Comparison of ENCODE assay signal across 11 cellular contexts in the genomic region with DNA sequence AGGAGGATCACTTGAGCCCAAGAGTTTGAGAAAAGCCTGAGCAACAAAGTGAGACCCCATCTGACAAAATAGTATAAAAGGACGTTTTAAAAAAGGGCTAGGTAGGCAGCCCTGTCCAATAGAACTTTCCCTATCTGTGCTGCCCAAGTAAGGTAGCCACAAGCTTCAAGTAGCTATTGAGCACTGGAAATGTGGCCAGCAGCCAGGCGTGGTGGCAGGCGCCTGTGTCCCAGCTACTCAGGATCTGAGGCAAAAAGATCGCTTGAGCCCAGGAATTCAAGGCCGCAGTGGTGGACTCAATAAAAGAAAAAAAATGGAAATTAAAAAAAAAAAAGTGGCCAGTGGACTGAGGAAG. TPM values are rescaled to one million over a fixed set of nuclear protein-coding genes. Genes with fewer than 3 reads are reported as not detected.
DNase-seq lines count a peak whose midpoint lies in the region; ATAC-seq, FAIRE-seq and TF ChIP-seq lines count a peak whose summit lies in the region.
"Had no signal": no experiment of that assay in that cellular context is flagged by ENCODE, and none has a peak within 500 bp of the region (broad histone marks: within the 10 kb centered on the region; RNA-seq: fewer than 3 reads in every experiment).

No MANE protein-coding gene starts in this region.

- no peak for TF ChIP-seq CTCF in GM12878 (IDR thresholded peaks at IDR 0.05 in 2 of 3, conservative IDR thresholded peaks at IDR 0.05 in 1 of 3; ENCODE audit: control insufficient read depth in 2 of 3, extremely low read depth in 1 of 3, insufficient read depth in 1 of 3, low read depth in 3 of 3, low read length in 3 of 3)
- no peak for TF ChIP-seq CTCF in prostate gland (IDR thresholded peaks at IDR 0.05)

- POLR2A ChIA-PET in GM12878 (lab: Charles Lee): interaction anchor here (0.6 to 1.8 kb wide), 2 partner anchors 24 to 27 kb away, joined by 3 to 9 read pairs; a partner anchor contains a TSS

- no peak for FAIRE-seq in GM12878 (lab: Jason Lieb, UNC)

- no peaks in the 10 kb centered on the region for H4K20me1 ChIP-seq in GM12878 (ENCODE audit: control insufficient read depth, insufficient read depth)

- RAD21 ChIA-PET in GM12878 (lab: Charles Lee; ENCODE audit: unreplicated experiment): interaction anchor here (2.5 kb wide), 1 partner anchor 26 kb away, joined by 18 read pairs; a partner anchor contains a TSS

- H3K4me2 ChIP-seq in GM12878 (ENCODE audit: control insufficient read depth, insufficient read depth): peak overlapping the region; percentile 97
- no peak overlapping the region for H3K4me2 ChIP-seq in neuronal stem cell (ENCODE audit: insufficient read depth, low read length, poor library complexity, severe bottlenecking)

- no peak overlapping the region for H3K9ac ChIP-seq in HUES64 (ENCODE audit: low read depth, low read length)
- no peak overlapping the region for H3K9ac ChIP-seq in GM12878 (ENCODE audit: control insufficient read depth, insufficient read depth, low read length)
- no peak overlapping the region for H3K9ac ChIP-seq in neuronal stem cell (ENCODE audit: low read depth, low read length, poor library complexity)

- no peak overlapping the region for H3K14ac ChIP-seq in neuronal stem cell (ENCODE audit: low read length)

- no peak overlapping the region for H2BK15ac ChIP-seq in neuronal stem cell (ENCODE audit: low read length)

- H4K8ac ChIP-seq in neuronal stem cell (ENCODE audit: low read depth, low read length): no peak overlapping the region

- no peak for TF ChIP-seq EP300 in GM12878 (IDR thresholded peaks at IDR 0.05; ENCODE audit: borderline replicate concordance in 1 of 2, control insufficient read depth in 1 of 2, low read depth in 2 of 2, low read length in 2 of 2)

- TF ChIP-seq POLR2A in GM12878 (IDR thresholded peaks at IDR 0.05; ENCODE audit: low read depth, low read length): no peak
- no peak for TF ChIP-seq POLR2A in prostate gland (IDR thresholded peaks at IDR 0.05)

- intact Hi-C loops in GM12878 (cut with micrococcal nuclease; ENCODE audit: unreplicated experiment): loop anchor here (2.0 kb wide), 1 partner anchor 27 kb away; a partner anchor contains a TSS
- intact Hi-C loops in prostate gland (cut with DNase I): no loop called here

- H2BK12ac ChIP-seq in neuronal stem cell (ENCODE audit: low read length): no peak overlapping the region

- H3K4ac ChIP-seq in neuronal stem cell (ENCODE audit: low read length): no peak overlapping the region

- H3K4me1 ChIP-seq in HUES64 (ENCODE audit: insufficient read depth, low read length) (peaks cover 22% of the 10 kb centered on the region), GM12878 (ENCODE audit: control insufficient read depth, insufficient read depth, low read length) (no peaks in the 10 kb centered on the region; the same call in none of the 2 replicates), neuronal stem cell (ENCODE audit: control insufficient read depth in 2 of 2, insufficient read depth in 1 of 2, low read depth in 1 of 2, low read length in 2 of 2) (peaks cover 4 to 15% of the 10 kb centered on the region in 2 donors), prostate gland (replicated peaks) (peaks cover 3% of the 10 kb centered on the region)

- ATAC-seq in GM12878 (no peak), HG03342 (IDR thresholded peaks at IDR 0.05; ENCODE audit: unreplicated experiment) (no peak), GM21737 (IDR thresholded peaks at IDR 0.05; ENCODE audit: unreplicated experiment) (no peak)

- H3K79me1 ChIP-seq in neuronal stem cell (ENCODE audit: low read depth, low read length): no peaks in the 10 kb centered on the region

- 89% methylated on average over 5 of the region's 5 CpGs for WGBS in HUES64
- WGBS in GM12878 (ENCODE audit: insufficient coverage, insufficient replicate concordance, low lambda C conversion rate, missing lambda C conversion rate): 86% methylated on average over 5 of the region's 5 CpGs
- WGBS in neuronal stem cell (ENCODE audit: extremely low coverage in 2 of 2, insufficient read length in 2 of 2, insufficient replicate concordance in 1 of 2), 2 donors: no CpG with 5 or more reads among the region's 5 CpGs
- 89% methylated on average over 5 of the region's 5 CpGs for WGBS in prostate gland

- H2AFZ ChIP-seq in GM12878 (ENCODE audit: control insufficient read depth, low read depth, low read length) (no peak overlapping the region), neuronal stem cell (ENCODE audit: low read length) (no peak overlapping the region)

- peaks cover 20% of the 10 kb centered on the region for H3K79me2 ChIP-seq in GM12878 (ENCODE audit: control insufficient read depth, insufficient read depth, low read length)

- H2AK5ac ChIP-seq in neuronal stem cell (ENCODE audit: low read depth, low read length): no peak overlapping the region

- SMC1A ChIA-PET in GM12878 (lab: Charles Lee; ENCODE audit: uncharacterized antibody, unreplicated experiment): interaction anchor here (0.7 to 8.3 kb wide), 4 partner anchors 19 to 548 kb away, joined by 3 to 47 read pairs (median 3); a partner anchor contains a TSS

- H3K27me3 ChIP-seq in HUES64 (ENCODE audit: insufficient read depth, low read length) (no peaks in the 10 kb centered on the region), GM12878 (replicated peaks in 1 of 2; ENCODE audit: control insufficient read depth in 2 of 2, insufficient read depth in 2 of 2, low read length in 1 of 2) (no peaks in the 10 kb centered on the region), neuronal stem cell (ENCODE audit: control insufficient read depth in 3 of 3, insufficient read depth in 3 of 3, low read depth in 1 of 3, low read length in 3 of 3) (no peaks in the 10 kb centered on the region), prostate gland (replicated peaks; ENCODE audit: insufficient read depth) (no peaks in the 10 kb centered on the region)

- H2BK5ac ChIP-seq in neuronal stem cell (ENCODE audit: low read length): peak overlapping the region; percentile 21

- H3K36me3 ChIP-seq in HUES64 (ENCODE audit: insufficient read depth, low read length) (no peaks in the 10 kb centered on the region), GM12878 (ENCODE audit: control insufficient read depth in 2 of 2, insufficient read depth in 2 of 2, low read length in 1 of 2) (no peaks in the 10 kb centered on the region), neuronal stem cell (replicated peaks in 1 of 2; ENCODE audit: control insufficient read depth in 2 of 2, insufficient read depth in 2 of 2, low read length in 2 of 2) (no peaks in the 10 kb centered on the region), prostate gland (no peaks in the 10 kb centered on the region)

- H3K18ac ChIP-seq in neuronal stem cell (ENCODE audit: low read length): peak overlapping the region; percentile 84

- BruUV-seq in GM12878 (replicated peaks; lab: Mats Ljungman, UMichigan): no TSS peak

- DNase-seq in Caki2 (ENCODE audit: low read depth) (peak; percentile 39), GM12878 (ENCODE audit: low read depth, low spot score) (no peak), neuronal stem cell (ENCODE audit: low spot score) (no peak), prostate gland (ENCODE audit: low spot score) (no peak), GM19238 (ENCODE audit: insufficient read length, low spot score) (no peak)
- DNase-seq: dermis blood vessel endothelial cell; naive B cell; stimulated activated naive CD4-positive, alpha-beta T cell had no signal

- no peak for TF ChIP-seq RAD21 in GM12878 (IDR thresholded peaks at IDR 0.05; ENCODE audit: insufficient read depth, low read depth, low read length)

- H4K91ac ChIP-seq in neuronal stem cell (ENCODE audit: low read depth, low read length, poor library complexity): no peak overlapping the region

- H3K4me3 ChIP-seq in HUES64 (ENCODE audit: low read length) (no peak overlapping the region), GM12878 (peak overlapping the region; percentile 78; the same call in 1 of the 2 replicates), neuronal stem cell (ENCODE audit: low read length in 2 of 2) (no peak overlapping the region), prostate gland (no peak overlapping the region)

- in situ Hi-C loops in Caki2 (cut with HindIII; ENCODE audit: low pct_unique_long_range_greater_than_20kb, low sequenced_read_pairs) (no loop called here), GM12878 (cut with MboI) (no loop called here)

- CTCF ChIA-PET in GM12878 (lab: Yijun Ruan, JAX): interaction anchor here (0.9 to 8.2 kb wide), 3 partner anchors 17 to 332 kb away, joined by 3 to 68 read pairs (median 42); a partner anchor contains a TSS

- peak overlapping the region; percentile 29 for H2BK120ac ChIP-seq in neuronal stem cell (ENCODE audit: low read depth, low read length)

- H3K9me3 ChIP-seq in HUES64 (ENCODE audit: insufficient read depth, low read depth, low read length) (no peaks in the 10 kb centered on the region), GM12878 (replicated peaks; ENCODE audit: control insufficient read depth, insufficient read depth, low read length) (no peaks in the 10 kb centered on the region; the same call in 2 of the 3 replicates), neuronal stem cell (replicated peaks in 1 of 2; ENCODE audit: control insufficient read depth in 2 of 2, insufficient read depth in 1 of 2, low read depth in 1 of 2, low read length in 2 of 2) (no peaks in the 10 kb centered on the region), prostate gland (no peaks in the 10 kb centered on the region)

- H3K23ac ChIP-seq in neuronal stem cell (ENCODE audit: low read depth, low read length, poor library complexity): no peak overlapping the region

- H3K27ac ChIP-seq in HUES64 (ENCODE audit: low read depth, low read length): peak overlapping the region; percentile 94; the same call in 1 of the 2 replicates
- no peak overlapping the region; the same call in 1 of the 2 replicates for H3K27ac ChIP-seq in GM12878 (ENCODE audit: control insufficient read depth, insufficient read depth)
- peak overlapping the region; percentile 4 for H3K27ac ChIP-seq in neuronal stem cell (replicated peaks; ENCODE audit: low read length)
- H3K27ac ChIP-seq in prostate gland: peak overlapping the region in 1 of 2 donors; percentile 57

RNA-seq across cellular contexts. Expression of a gene that starts 1.5 kb away (rescaled TPM):
- 3,594 and 3,651 TPM in 2 replicates for total RNA-seq in Caki2 (2014; rRNA removed; shearing (Covaris generic); ENCODE audit: low replicate concordance)
- 90.4 TPM for polyA plus RNA-seq in HUES64 (2013, experiment 1 of 2)
- polyA plus RNA-seq in HUES64 (2013, experiment 2 of 2): 74.4 TPM
- total RNA-seq in GM12878 (2013; cell fraction: nucleolus; rRNA removed): 2.5 and 2.7 TPM in 2 replicates
- total RNA-seq in GM12878 (2014; rRNA removed) (24.6 and 26.4 TPM in 2 replicates), GM12878 (2014; rRNA removed; fragmentation: Illumina TruSeq; extraction: Trizol) (27.6 and 33.4 TPM in 2 replicates), GM12878 (2021) (24.0 and 25.0 TPM in 2 replicates), prostate gland (10 to 100 TPM; 25.2 to 43.9 TPM)
- polyA plus RNA-seq in GM12878 (2011; ENCODE audit: low read depth): 15.3 TPM
- polyA plus RNA-seq in GM12878 (2011; rRNA removed) (29.0 and 34.1 TPM in 2 replicates), GM12878 (2014; fragmentation: Illumina TruSeq; extraction: Trizol) (25.5 and 35.9 TPM in 2 replicates), GM12878 (2014; fragmentation: Nextera tagmentation; extraction: Ambion mirVana) (10 to 100 TPM; 35.2 to 40.0 TPM), GM12878 (2014; rRNA removed) (25.0 and 26.0 TPM in 2 replicates), GM12878 (2016; fragmentation: Nextera tagmentation; extraction: Ambion mirVana) (10 to 100 TPM; 82.4 to 84.9 TPM)
- 32.2 and 35.7 TPM in 2 replicates for polyA plus RNA-seq in GM12878 (2011; cell fraction: cytosol; rRNA removed)
- 10.9 and 14.9 TPM in 2 replicates for polyA plus RNA-seq in GM12878 (2011; cell fraction: nucleus; rRNA removed)
- 14.0 and 15.3 TPM in 2 replicates for polyA plus RNA-seq in GM12878 (2012)
- polyA minus RNA-seq in GM12878 (2011; rRNA and poly(A)+ RNA removed): 15.7 and 18.5 TPM in 2 replicates
- polyA minus RNA-seq in GM12878 (2011; cell fraction: cytosol; rRNA and poly(A)+ RNA removed): 7.1 and 9.1 TPM in 2 replicates
- 2.4 and 2.7 TPM in 2 replicates for polyA minus RNA-seq in GM12878 (2011; cell fraction: nucleus; rRNA and poly(A)+ RNA removed)
- polyA plus RNA-seq in neuronal stem cell (2013, experiment 1 of 2): 12.2 TPM
- 11.4 TPM for polyA plus RNA-seq in neuronal stem cell (2013, experiment 2 of 2)

RNA-seq across cellular contexts. Expression of a gene that starts 26.8 kb away (rescaled TPM):
- 116 and 142 TPM in 2 replicates for total RNA-seq in Caki2 (2014; rRNA removed; shearing (Covaris generic); ENCODE audit: low replicate concordance)
- polyA plus RNA-seq in HUES64 (2013, experiment 1 of 2): 64.9 TPM
- polyA plus RNA-seq in HUES64 (2013, experiment 2 of 2): 62.8 TPM
- total RNA-seq in GM12878 (2013; cell fraction: nucleolus; rRNA removed): 31.1 and 34.0 TPM in 2 replicates
- total RNA-seq in GM12878 (2014; rRNA removed) (55.6 and 64.0 TPM in 2 replicates), GM12878 (2014; rRNA removed; fragmentation: Illumina TruSeq; extraction: Trizol) (67.0 and 68.6 TPM in 2 replicates), GM12878 (2021) (93.1 and 97.9 TPM in 2 replicates), prostate gland (10 to 100 TPM; 29.8 to 44.1 TPM)
- polyA plus RNA-seq in GM12878 (2011; ENCODE audit: low read depth): 49.2 TPM
- polyA plus RNA-seq in GM12878 (2011; rRNA removed) (86.4 and 112 TPM in 2 replicates), GM12878 (2014; fragmentation: Illumina TruSeq; extraction: Trizol) (51.1 and 87.9 TPM in 2 replicates), GM12878 (2014; fragmentation: Nextera tagmentation; extraction: Ambion mirVana) (10 to 100 TPM; 31.1 to 44.0 TPM), GM12878 (2014; rRNA removed) (117 and 121 TPM in 2 replicates), GM12878 (2016; fragmentation: Nextera tagmentation; extraction: Ambion mirVana) (10 to 100 TPM; 76.9 to 79.1 TPM)
- polyA plus RNA-seq in GM12878 (2011; cell fraction: cytosol; rRNA removed): 167 and 168 TPM in 2 replicates
- polyA plus RNA-seq in GM12878 (2011; cell fraction: nucleus; rRNA removed): 89.6 and 97.2 TPM in 2 replicates
- polyA plus RNA-seq in GM12878 (2012): 101 and 107 TPM in 2 replicates
- polyA minus RNA-seq in GM12878 (2011; rRNA and poly(A)+ RNA removed): 86.5 and 139 TPM in 2 replicates
- 47.7 and 51.3 TPM in 2 replicates for polyA minus RNA-seq in GM12878 (2011; cell fraction: cytosol; rRNA and poly(A)+ RNA removed)
- polyA minus RNA-seq in GM12878 (2011; cell fraction: nucleus; rRNA and poly(A)+ RNA removed): 32.5 and 54.4 TPM in 2 replicates
- polyA plus RNA-seq in neuronal stem cell (2013, experiment 1 of 2): 61.5 TPM
- polyA plus RNA-seq in neuronal stem cell (2013, experiment 2 of 2): 60.0 TPM

RNA-seq across cellular contexts. Expression of a gene that starts 34.2 kb away (rescaled TPM):
- 16.8 and 17.5 TPM in 2 replicates for total RNA-seq in Caki2 (2014; rRNA removed; shearing (Covaris generic); ENCODE audit: low replicate concordance)
- polyA plus RNA-seq in HUES64 (2013, experiment 1 of 2): 26.4 TPM
- polyA plus RNA-seq in HUES64 (2013, experiment 2 of 2): 21.9 TPM
- total RNA-seq in GM12878 (2013; cell fraction: nucleolus; rRNA removed): 58.8 and 64.9 TPM in 2 replicates
- total RNA-seq in GM12878 (2014; rRNA removed) (22.5 and 27.3 TPM in 2 replicates), GM12878 (2014; rRNA removed; fragmentation: Illumina TruSeq; extraction: Trizol) (16.9 and 20.3 TPM in 2 replicates), GM12878 (2021) (40.4 and 47.0 TPM in 2 replicates), prostate gland (10 to 100 TPM; 30.9 to 66.3 TPM)
- polyA plus RNA-seq in GM12878 (2011; ENCODE audit: low read depth): 9.8 TPM
- polyA plus RNA-seq in GM12878 (2011; rRNA removed) (5.0 and 8.6 TPM in 2 replicates), GM12878 (2014; fragmentation: Illumina TruSeq; extraction: Trizol) (27.4 and 33.7 TPM in 2 replicates), GM12878 (2014; fragmentation: Nextera tagmentation; extraction: Ambion mirVana) (1 to 10 TPM; 2.8 to 2.9 TPM), GM12878 (2014; rRNA removed) (18.5 and 21.6 TPM in 2 replicates), GM12878 (2016; fragmentation: Nextera tagmentation; extraction: Ambion mirVana) (10 to 100 TPM; 29.8 to 31.4 TPM)
- polyA plus RNA-seq in GM12878 (2011; cell fraction: cytosol; rRNA removed): 9.9 and 15.0 TPM in 2 replicates
- polyA plus RNA-seq in GM12878 (2011; cell fraction: nucleus; rRNA removed): 29.9 and 49.2 TPM in 2 replicates
- 17.6 and 19.3 TPM in 2 replicates for polyA plus RNA-seq in GM12878 (2012)
- 11.6 and 15.1 TPM in 2 replicates for polyA minus RNA-seq in GM12878 (2011; rRNA and poly(A)+ RNA removed)
- polyA minus RNA-seq in GM12878 (2011; cell fraction: cytosol; rRNA and poly(A)+ RNA removed): 5.6 and 9.3 TPM in 2 replicates
- polyA minus RNA-seq in GM12878 (2011; cell fraction: nucleus; rRNA and poly(A)+ RNA removed): 10.3 and 26.2 TPM in 2 replicates
- 15.3 TPM for polyA plus RNA-seq in neuronal stem cell (2013, experiment 1 of 2)
- 15.3 TPM for polyA plus RNA-seq in neuronal stem cell (2013, experiment 2 of 2)

Comparison
In these comparisons a context has a peak if more than half of its experiments do, and no peak if none do; other contexts are left out.
1. RNA of a gene that starts 1.5 kb away (total RNA-seq): 3,594 to 3,651 TPM in Caki2; 25.2 to 43.9 TPM in prostate gland and 2.5 to 33.4 TPM in GM12878; every median in the first group is over 10 times any median in the second.